In genomic region chr2:96336104-96336775, GRCh38 we compare ENCODE assay signal across 8 cellular contexts. TPM values are rescaled to one million over a fixed set of nuclear protein-coding genes. Genes with fewer than 3 reads are reported as not detected.
DNase-seq lines count a peak whose midpoint lies in the region; ATAC-seq and TF ChIP-seq lines count a peak whose summit lies in the region.

No MANE protein-coding gene starts in this region.

- H3K4me3 ChIP-seq in A673 (ENCODE audit: low read depth, low read length, poor library complexity, severe bottlenecking) (peak overlapping the region; percentile 80), iPS-15b (ENCODE audit: low read depth, low read length) (peak overlapping the region; percentile 69), thyroid gland (replicated peaks in 1 of 3) (peak overlapping the region in 2 of 3 donors; percentile 42 to 75)

- ATAC-seq in GM21515 (IDR thresholded peaks at IDR 0.05; ENCODE audit: unreplicated experiment) (peak; percentile 11), T-helper 17 cell (no peak), GM19463 (IDR thresholded peaks at IDR 0.05; ENCODE audit: unreplicated experiment) (no peak)

- H3K27ac Mint-ChIP-seq in T-helper 17 cell: peak overlapping the region; percentile 95

- H3K27ac ChIP-seq in A673 (ENCODE audit: low read depth, low read length, poor library complexity, severe bottlenecking) (peak overlapping the region; percentile 86), thyroid gland (peak overlapping the region in 1 of 3 donors; percentile 96)

- BruUV-seq in A673 (replicated peaks; lab: Mats Ljungman, UMichigan): TSS peak; percentile 66

- peaks cover 29% of the 10 kb centered on the region for H3K4me1 Mint-ChIP-seq in T-helper 17 cell

- H3K36me3 ChIP-seq in A673 (ENCODE audit: insufficient read depth, low read length, poor library complexity, severe bottlenecking) (peaks cover 4% of the 10 kb centered on the region), iPS-15b (ENCODE audit: control insufficient read depth, insufficient read depth, low read length) (no peaks in the 10 kb centered on the region), thyroid gland (no peaks in the 10 kb centered on the region)

- peak overlapping the region; percentile 48 for H3K9ac ChIP-seq in iPS-15b (ENCODE audit: low read depth, low read length)

- no peaks in the 10 kb centered on the region for H3K36me3 Mint-ChIP-seq in T-helper 17 cell (ENCODE audit: low read depth)

- TF ChIP-seq POLR2A in thyroid gland (IDR thresholded peaks at IDR 0.05): no peak

- peak overlapping the region; percentile 89 for H3K4me3 Mint-ChIP-seq in T-helper 17 cell

- H3K4me1 ChIP-seq in A673 (ENCODE audit: insufficient read depth, low read length, poor library complexity, severe bottlenecking): no peaks in the 10 kb centered on the region
- H3K4me1 ChIP-seq in iPS-15b (ENCODE audit: control insufficient read depth, insufficient read depth, low read length): no peaks in the 10 kb centered on the region
- H3K4me1 ChIP-seq in thyroid gland: peaks cover 4 to 5% of the 10 kb centered on the region in 2 donors

- TF ChIP-seq CTCF in A673 (conservative IDR thresholded peaks at IDR 0.05; ENCODE audit: low read depth, low read length) (no peak), thyroid gland (IDR thresholded peaks at IDR 0.05) (no peak)

- intact Hi-C loops in A673 (cut with micrococcal nuclease; ENCODE audit: unreplicated experiment) (no loop called here), thyroid gland (cut with DNase I) (no loop called here)

- H3K27me3 ChIP-seq in A673 (replicated peaks; ENCODE audit: insufficient read depth, low read depth, low read length, poor library complexity) (no peaks in the 10 kb centered on the region), iPS-15b (ENCODE audit: control insufficient read depth, insufficient read depth, low read length) (no peaks in the 10 kb centered on the region), thyroid gland (no peaks in the 10 kb centered on the region)

- DNase-seq in A673 (ENCODE audit: low spot score) (no peak), T-helper 17 cell (no peak), thyroid gland (no peak), NCI-H2171 treated with DMSO at 0.1 percent for 48 hours (lab: John Stamatoyannopoulos, UW) (no peak), COLO668 (lab: John Stamatoyannopoulos, UW; ENCODE audit: unreplicated experiment) (no peak)

- H3K27me3 Mint-ChIP-seq in T-helper 17 cell: no peaks in the 10 kb centered on the region

- POLR2A ChIA-PET in A673 (lab: Charles Lee; ENCODE audit: low non-redundant PET): interaction anchor here (0.7 kb wide), 1 partner anchor 89 kb away, joined by 4 read pairs; no protein-coding TSS in a partner anchor

- 15 to 19% methylated on average over 12 to 15 of the region's 15 CpGs for WGBS in thyroid gland, 2 donors

- CTCF ChIA-PET in A673 (lab: Charles Lee): no interaction called here

- no peaks in the 10 kb centered on the region for H3K9me3 ChIP-seq in A673 (ENCODE audit: low read depth, low read length, poor library complexity, severe bottlenecking)
- no peaks in the 10 kb centered on the region for H3K9me3 ChIP-seq in T-helper 17 cell (ENCODE audit: control insufficient read depth, low read length, poor library complexity, severe bottlenecking)
- no peaks in the 10 kb centered on the region for H3K9me3 ChIP-seq in iPS-15b (ENCODE audit: control insufficient read depth, insufficient read depth, low read length)
- H3K9me3 ChIP-seq in thyroid gland: no peaks in the 10 kb centered on the region

RNA-seq across cellular contexts. Expression of gene NCAPH, which starts 0.7 kb away (rescaled TPM):
- total RNA-seq in A673 (2021): 87.6 and 102 TPM in 2 replicates
- 1 to 10 TPM; 1.4 to 3.0 TPM for total RNA-seq in T-helper 17 cell
- 1 to 10 TPM in 1 of 4 donors, under 1 TPM in 3; 0.46 to 1.7 (median 0.89) TPM for total RNA-seq in thyroid gland

RNA-seq across cellular contexts. Expression of gene ITPRIPL1, which starts 11.1 kb away (rescaled TPM):
- total RNA-seq in A673 (2021) (23.5 and 23.9 TPM in 2 replicates), T-helper 17 cell (1 to 10 TPM; 6.6 to 9.9 TPM), thyroid gland (1 to 10 TPM in 1 of 4 donors, under 1 TPM in 2, not detected in 1; 0.63 to 1.7 (median 0.75) TPM)

RNA-seq across cellular contexts. Expression of gene SNRNP200, which starts 30.9 kb away (rescaled TPM):
- total RNA-seq in A673 (2021): 202 and 208 TPM in 2 replicates
- 100 to 1,000 TPM; 189 to 224 TPM for total RNA-seq in T-helper 17 cell
- total RNA-seq in thyroid gland: 100 to 1,000 TPM in 3 of 4 donors, 10 to 100 TPM in 1; 85.3 to 123 (median 104) TPM

Comparison
In these comparisons a context has a peak if more than half of its experiments do, and no peak if none do; other contexts are left out.
1. RNA of gene NCAPH, which starts 0.7 kb away (total RNA-seq): 87.6 to 102 TPM in A673; 1.4 to 3.0 TPM in T-helper 17 cell and 0.46 to 1.7 TPM in thyroid gland; every median in the first group is over 10 times any median in the second.
2. Peak in every context shown above with its lines, with median percentiles within 50 percentile points of each other: H3K4me3 ChIP-seq.